10 cellular contexts compared by ENCODE assay signal in genomic region chr10:61836233-61836887, GRCh38.
DNase-seq lines count a peak whose midpoint lies in the region; ATAC-seq, FAIRE-seq and TF ChIP-seq lines count a peak whose summit lies in the region.
"Had no signal": no experiment of that assay in that cellular context is flagged by ENCODE, and none has a peak within 500 bp of the region (broad histone marks: within the 10 kb centered on the region; RNA-seq: fewer than 3 reads in every experiment).

No MANE protein-coding gene starts in this region.

- no peak for TF ChIP-seq EP300 in gastroesophageal sphincter (IDR thresholded peaks at IDR 0.05)

- H3K9me3 ChIP-seq in gastroesophageal sphincter = no peaks in the 10 kb centered on the region
- H3K9me3 ChIP-seq in small intestine (ENCODE audit: control insufficient read depth, low read depth) = no peaks in the 10 kb centered on the region

- ATAC-seq in gastroesophageal sphincter = no peak

- no peak for TF ChIP-seq POLR2A in gastroesophageal sphincter (IDR thresholded peaks at IDR 0.05)

- CTCF ChIA-PET in HEK293T (lab: Yijun Ruan, JAX) = interaction anchor here (0.6 to 0.7 kb wide), 2 partner anchors 9 to 418 kb away, joined by 3 to 6 read pairs; no protein-coding TSS in a partner anchor

- H3K27me3 ChIP-seq in gastroesophageal sphincter = no peaks in the 10 kb centered on the region
- H3K27me3 ChIP-seq in small intestine (ENCODE audit: control insufficient read depth in 2 of 2, insufficient read depth in 2 of 2, low read length in 2 of 2) = no peaks in the 10 kb centered on the region

- DNase-seq in HEK293T (ENCODE audit: extremely low spot score) (no peak), small intestine (peak; percentile 12), NK-92 (lab: John Stamatoyannopoulos, UW; ENCODE audit: unreplicated experiment) (no peak), GM19240 (ENCODE audit: insufficient read length, low spot score) (no peak)
- no peak for DNase-seq in activated CD4-positive, alpha-beta T cell treated with anti-CD3 and anti-CD28 coated beads for 1 hour
- no peak for DNase-seq in stimulated activated CD4-positive, alpha-beta T cell treated with anti-CD3 and anti-CD28 coated beads, Interleukin-1b, Interleukin-23, amount 100 ng/mL, for 48 hours
- DNase-seq: activated naive CD4-positive, alpha-beta T cell treated with anti-CD3 and anti-CD28 coated beads for 36 hours had no signal

- H3K4me3 ChIP-seq in gastroesophageal sphincter (no peak overlapping the region), small intestine (ENCODE audit: low read depth in 1 of 2, low read length in 2 of 2) (no peak overlapping the region)

- H3K4me1 ChIP-seq in gastroesophageal sphincter (peaks cover 14 to 57% (median 20%) of the 10 kb centered on the region in 3 donors), small intestine (ENCODE audit: control insufficient read depth in 2 of 2, insufficient read depth in 1 of 2, low read depth in 1 of 2, low read length in 1 of 2) (peaks cover 6 to 13% of the 10 kb centered on the region in 2 donors)

- whole genome bisulfite sequencing in gastroesophageal sphincter (ENCODE audit: low coverage in 1 of 2), 2 donors = 6 to 9% methylated on average over 4 of the region's 4 CpGs
- WGBS in small intestine, 3 donors = 9 to 23% (median 13%) methylated on average over 4 of the region's 4 CpGs

- H3K27ac ChIP-seq in VCaP (peak overlapping the region; percentile 97), gastroesophageal sphincter (peak overlapping the region; percentile 66 to 82 (median 74)), small intestine (ENCODE audit: low read depth in 1 of 2, low read length in 1 of 2) (no peak overlapping the region)

- POLR2A ChIA-PET in HEK293T (lab: Yijun Ruan, JAX) = no interaction called here

- no peaks in the 10 kb centered on the region for H3K36me3 ChIP-seq in gastroesophageal sphincter
- H3K36me3 ChIP-seq in small intestine (ENCODE audit: control insufficient read depth in 2 of 2, insufficient read depth in 2 of 2, low read length in 2 of 2) = no peaks in the 10 kb centered on the region

- no peak for TF ChIP-seq CTCF in VCaP (conservative IDR thresholded peaks at IDR 0.05)
- no peak for TF ChIP-seq CTCF in gastroesophageal sphincter (IDR thresholded peaks at IDR 0.05)

- FAIRE-seq in small intestine (lab: Jason Lieb, UNC) = no peak
- FAIRE-seq: G401.6 had no signal

TF ChIP-seq in HEK293T, 16 proteins besides CTCF, POLR2A, EP300 and RAD21:
- TF ChIP-seq HDGF (IDR thresholded peaks at IDR 0.05; ENCODE audit: borderline replicate concordance) = no peak
- TF ChIP-seq PKNOX1 (IDR thresholded peaks at IDR 0.05) = peak; percentile 29

Comparison
In these comparisons a context has a peak if more than half of its experiments do, and no peak if none do; other contexts are left out.
1. H3K27ac ChIP-seq: peak in VCaP (single experiment) and gastroesophageal sphincter (4 of 4); none in small intestine (0 of 2).